1 cellular context compared by ENCODE assay signal in genomic region chr1:94039871-94040569, GRCh38.
TF ChIP-seq lines count a peak whose summit lies in the region.

No MANE protein-coding gene starts in this region.

TF ChIP-seq in SK-N-SH treated with all-trans-retinoic acid at 6 μM for 48 hours, 23 proteins besides CTCF, POLR2A, EP300 and RAD21 (continued from another document):
- TF ChIP-seq PATZ1 (CRISPR knock-in tag; IDR thresholded peaks at IDR 0.05; ENCODE audit: borderline replicate concordance) (no peak), ZFP3 (CRISPR knock-in tag; IDR thresholded peaks at IDR 0.05) (0 out of 2 replicates have a peak, but pooled peaks have one; percentile 39)
